1 cellular context compared by ENCODE assay signal in genomic region chr12:119804011-119804641, GRCh38.
TF ChIP-seq lines count a peak whose summit lies in the region.

No MANE protein-coding gene starts in this region.

TF ChIP-seq in HepG2, 621 proteins besides CTCF, POLR2A, EP300 and RAD21 (continued from another document and continues in another):
- TF ChIP-seq REST (IDR thresholded peaks at IDR 0.05; ENCODE audit: borderline replicate concordance in 1 of 2, low read depth in 1 of 2, low read length in 2 of 2): no peak
- TF ChIP-seq LCORL (IDR thresholded peaks at IDR 0.05): no peak
- TF ChIP-seq LCORL (CRISPR knock-in tag; IDR thresholded peaks at IDR 0.05): peak; percentile 25; the same call in 1 of the 2 replicates
- no peak for TF ChIP-seq TOE1 (CRISPR knock-in tag; IDR thresholded peaks at IDR 0.05)
- no peak for TF ChIP-seq ZNF674 (CRISPR knock-in tag; IDR thresholded peaks at IDR 0.05; ENCODE audit: low read depth)
- TF ChIP-seq REL (CRISPR knock-in tag; conservative IDR thresholded peaks at IDR 0.05): no peak
- TF ChIP-seq TRIM24 (CRISPR knock-in tag; IDR thresholded peaks at IDR 0.05): no peak
- TF ChIP-seq ZNF12 (CRISPR knock-in tag; IDR thresholded peaks at IDR 0.05): no peak
- no peak for TF ChIP-seq IKZF1 (IDR thresholded peaks at IDR 0.05)
- TF ChIP-seq PLRG1 (conservative IDR thresholded peaks at IDR 0.05): no peak
- no peak for TF ChIP-seq ZNF616 (CRISPR knock-in tag; IDR thresholded peaks at IDR 0.05; ENCODE audit: low read depth)
- TF ChIP-seq PHF21A (CRISPR knock-in tag; IDR thresholded peaks at IDR 0.05): no peak
- TF ChIP-seq ISX (CRISPR knock-in tag; conservative IDR thresholded peaks at IDR 0.05): no peak
- no peak for TF ChIP-seq CHD4 (IDR thresholded peaks at IDR 0.05; ENCODE audit: borderline replicate concordance, low read length)
- TF ChIP-seq DNMT3B (CRISPR knock-in tag; conservative IDR thresholded peaks at IDR 0.05): 0 out of 2 replicates have a peak, but pooled peaks have one; percentile 39
- peak in 1 of 2 experiments; percentile 56; a peak in 1 of 4 replicates for TF ChIP-seq HMGXB4 (CRISPR knock-in tag; IDR thresholded peaks at IDR 0.05; ENCODE audit: borderline replicate concordance in 1 of 2, low read depth in 1 of 2)
- no peak for TF ChIP-seq ZNF550 (CRISPR knock-in tag; IDR thresholded peaks at IDR 0.05; ENCODE audit: borderline replicate concordance)
- TF ChIP-seq ZBTB7A (CRISPR knock-in tag; IDR thresholded peaks at IDR 0.05): no peak
- no peak for TF ChIP-seq ZC3H13 (CRISPR knock-in tag; IDR thresholded peaks at IDR 0.05)
- peak; percentile 38; the same call in 1 of the 2 replicates for TF ChIP-seq ZNF362 (CRISPR knock-in tag; IDR thresholded peaks at IDR 0.05; ENCODE audit: borderline replicate concordance)
- TF ChIP-seq ATF3 (CRISPR knock-in tag; IDR thresholded peaks at IDR 0.05): 0 out of 2 replicates have a peak, but pooled peaks have one; percentile 29
- no peak for TF ChIP-seq ZNF704 (CRISPR knock-in tag; IDR thresholded peaks at IDR 0.05; ENCODE audit: borderline replicate concordance)
- TF ChIP-seq ARNT2 (CRISPR knock-in tag; IDR thresholded peaks at IDR 0.05; ENCODE audit: low read depth): no peak
- TF ChIP-seq KLF13 (CRISPR knock-in tag; IDR thresholded peaks at IDR 0.05): no peak
- no peak for TF ChIP-seq FUBP1 (CRISPR knock-in tag; IDR thresholded peaks at IDR 0.05; ENCODE audit: borderline replicate concordance)
- no peak for TF ChIP-seq KDM4B (CRISPR knock-in tag; IDR thresholded peaks at IDR 0.05)
- TF ChIP-seq TERF1 (CRISPR knock-in tag; IDR thresholded peaks at IDR 0.05): no peak
- TF ChIP-seq ZNF367 (CRISPR knock-in tag; IDR thresholded peaks at IDR 0.05; ENCODE audit: borderline replicate concordance): no peak
- no peak for TF ChIP-seq GLMP (CRISPR knock-in tag; IDR thresholded peaks at IDR 0.05; ENCODE audit: borderline replicate concordance)
- no peak for TF ChIP-seq PRDM10 (CRISPR knock-in tag; IDR thresholded peaks at IDR 0.05; ENCODE audit: low read depth)
- TF ChIP-seq ZNF703 (CRISPR knock-in tag; IDR thresholded peaks at IDR 0.05; ENCODE audit: borderline replicate concordance): no peak
- no peak for TF ChIP-seq ZNF282 (IDR thresholded peaks at IDR 0.05; ENCODE audit: partially characterized antibody)
- peak; percentile 34; the same call in 1 of the 2 replicates for TF ChIP-seq ZBTB33 (CRISPR knock-in tag; IDR thresholded peaks at IDR 0.05)
- TF ChIP-seq CCAR2 (optimal IDR thresholded peaks at IDR 0.05; ENCODE audit: low read depth, low read length): no peak
- TF ChIP-seq ZNF136 (CRISPR knock-in tag; IDR thresholded peaks at IDR 0.05; ENCODE audit: low read depth): no peak
- TF ChIP-seq KDM5B (CRISPR knock-in tag; IDR thresholded peaks at IDR 0.05; ENCODE audit: borderline replicate concordance): peak; percentile 51; the same call in 1 of the 2 replicates
- no peak for TF ChIP-seq POLR2AphosphoS5 (IDR thresholded peaks at IDR 0.05; ENCODE audit: low read depth, low read length)
- no peak for TF ChIP-seq NR2C2 (CRISPR knock-in tag; IDR thresholded peaks at IDR 0.05; ENCODE audit: borderline replicate concordance)
- TF ChIP-seq ZMAT3 (CRISPR knock-in tag; conservative IDR thresholded peaks at IDR 0.05): no peak
- TF ChIP-seq BCL3 (CRISPR knock-in tag; IDR thresholded peaks at IDR 0.05): no peak
- peak; percentile 67 for TF ChIP-seq STAG1 (CRISPR knock-in tag; IDR thresholded peaks at IDR 0.05)
- no peak for TF ChIP-seq ZNF724P (CRISPR knock-in tag; IDR thresholded peaks at IDR 0.05; ENCODE audit: borderline replicate concordance)
- TF ChIP-seq RAD51 (IDR thresholded peaks at IDR 0.05; ENCODE audit: borderline replicate concordance): no peak
